Comparison of ENCODE assay signal across 13 cellular contexts in the genomic region with DNA sequence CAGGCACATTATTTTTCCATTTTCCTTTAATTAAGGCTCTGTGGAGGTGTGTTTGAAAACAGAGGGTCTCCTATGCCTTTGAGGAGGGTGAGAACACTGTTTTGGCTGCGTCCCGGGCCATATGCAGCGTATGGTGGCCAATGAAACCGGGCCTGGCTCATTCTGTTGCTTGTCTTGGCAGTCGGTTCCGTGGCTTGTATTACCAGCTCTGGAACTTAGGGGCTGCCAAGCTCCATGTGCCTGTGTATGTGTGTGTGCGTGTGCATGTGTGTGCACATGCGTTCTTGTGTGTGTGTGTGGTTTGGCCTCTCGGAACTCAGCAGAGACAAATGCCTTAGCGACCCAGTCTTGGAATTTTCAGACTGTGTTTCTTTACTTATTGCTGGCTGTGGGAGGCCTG. TPM values are rescaled to one million over a fixed set of nuclear protein-coding genes. Genes with fewer than 3 reads are reported as not detected.
DNase-seq lines count a peak whose midpoint lies in the region; ATAC-seq and TF ChIP-seq lines count a peak whose summit lies in the region.
"Had no signal": no experiment of that assay in that cellular context is flagged by ENCODE, and none has a peak within 500 bp of the region (broad histone marks: within the 10 kb centered on the region; RNA-seq: fewer than 3 reads in every experiment).

No MANE protein-coding gene starts in this region.

- WGBS in right cardiac atrium: 28% methylated on average over 10 of the region's 10 CpGs

- no peaks in the 10 kb centered on the region for H3K36me3 Mint-ChIP-seq in activated CD4-positive, alpha-beta memory T cell treated with anti-CD3 and anti-CD28 coated beads, Interleukin-2, amount 10 ng/mL, durations not matched to agents 7 days and 5 days (ENCODE audit: low read depth)

- in situ Hi-C loops in astrocyte of the cerebellum (cut with HindIII; ENCODE audit: low sequenced_read_pairs): no loop called here

- H3K4me1 Mint-ChIP-seq in activated CD4-positive, alpha-beta memory T cell treated with anti-CD3 and anti-CD28 coated beads, Interleukin-2, amount 10 ng/mL, durations not matched to agents 7 days and 5 days: peaks cover 15% of the 10 kb centered on the region

- POLR2A ChIA-PET in activated CD4-positive, alpha-beta memory T cell treated with anti-CD3 and anti-CD28 coated beads, Interleukin-2, amount 10 ng/mL, durations not matched to agents 7 days and 5 days (lab: Charles Lee): no interaction called here

- no peaks in the 10 kb centered on the region for H3K27me3 ChIP-seq in right cardiac atrium (ENCODE audit: control insufficient read depth, insufficient read depth)
- H3K27me3 ChIP-seq: brain microvascular endothelial cell had no signal

- peak in 1 of 2 donors; percentile 14 for ATAC-seq in right cardiac atrium
- no peak for ATAC-seq in HG02588 (IDR thresholded peaks at IDR 0.05; ENCODE audit: unreplicated experiment)
- ATAC-seq: PC-3 had no signal

- H3K9me3 ChIP-seq in right cardiac atrium (ENCODE audit: control insufficient read depth, low read length): no peaks in the 10 kb centered on the region

- H3K4me3 ChIP-seq in astrocyte of the cerebellum (ENCODE audit: low read depth, low read length): peak overlapping the region; percentile 9
- H3K4me3 ChIP-seq in right cardiac atrium (ENCODE audit: low read length): peak overlapping the region; percentile 34
- H3K4me3 ChIP-seq in skeletal muscle cell (ENCODE audit: low read depth, low read length): peak overlapping the region; percentile 82

- H3K4me1 ChIP-seq in right cardiac atrium (ENCODE audit: control insufficient read depth, insufficient read depth, low read length): peaks cover 11% of the 10 kb centered on the region

- peak overlapping the region; percentile 79 for H3K27ac ChIP-seq in right cardiac atrium (ENCODE audit: low read length)
- H3K27ac ChIP-seq: brain microvascular endothelial cell had no signal

- DNase-seq in GM03348 (ENCODE audit: low spot score): peak; percentile 48
- DNase-seq in astrocyte of the cerebellum (ENCODE audit: low read depth): peak; percentile 32
- peak; percentile 61 to 89 (median 83) for DNase-seq in right cardiac atrium
- no peak for DNase-seq in skeletal muscle cell (ENCODE audit: low read depth)
- DNase-seq in activated CD4-positive, alpha-beta memory T cell treated with anti-CD3 and anti-CD28 coated beads, Interleukin-2, amount 10 ng/mL, durations not matched to agents 7 days and 5 days: no peak
- DNase-seq in activated naive CD4-positive, alpha-beta T cell treated with anti-CD3 and anti-CD28 coated beads, Interleukin-2, amount 50 U/mL, for 16 hours: no peak
- DNase-seq in NCI-H1417 treated with DMSO at 0.1 percent for 48 hours (lab: John Stamatoyannopoulos, UW): no peak
- DNase-seq: activated CD4-positive, alpha-beta T cell treated with anti-CD3 and anti-CD28 coated beads for 4 hours; brain microvascular endothelial cell; DND-41; KBM-7; PC-3 had no signal

- CTCF ChIA-PET in activated CD4-positive, alpha-beta memory T cell treated with anti-CD3 and anti-CD28 coated beads, Interleukin-2, amount 10 ng/mL, durations not matched to agents 7 days and 5 days (lab: Charles Lee): no interaction called here

- no peak overlapping the region for H3K27ac Mint-ChIP-seq in activated CD4-positive, alpha-beta memory T cell treated with anti-CD3 and anti-CD28 coated beads, Interleukin-2, amount 10 ng/mL, durations not matched to agents 7 days and 5 days

- peaks cover 39% of the 10 kb centered on the region for H3K27me3 Mint-ChIP-seq in activated CD4-positive, alpha-beta memory T cell treated with anti-CD3 and anti-CD28 coated beads, Interleukin-2, amount 10 ng/mL, durations not matched to agents 7 days and 5 days

- intact Hi-C loops in right cardiac atrium (cut with DNase I): no loop called here

- no peak overlapping the region for H3K4me3 Mint-ChIP-seq in activated CD4-positive, alpha-beta memory T cell treated with anti-CD3 and anti-CD28 coated beads, Interleukin-2, amount 10 ng/mL, durations not matched to agents 7 days and 5 days

- no peak for TF ChIP-seq CTCF in astrocyte of the cerebellum (IDR thresholded peaks at IDR 0.05; ENCODE audit: low read depth, low read length, missing control alignments)

- H3K9me3 Mint-ChIP-seq in activated CD4-positive, alpha-beta memory T cell treated with anti-CD3 and anti-CD28 coated beads, Interleukin-2, amount 10 ng/mL, durations not matched to agents 7 days and 5 days: peaks cover 2% of the 10 kb centered on the region

RNA-seq across cellular contexts. Expression of a gene that starts 2.7 kb away (rescaled TPM):
- total RNA-seq in right cardiac atrium: 10 to 100 TPM; 28.3 to 42.2 (median 39.4) TPM
- 39.2 TPM for polyA plus RNA-seq in right cardiac atrium
- 1 to 10 TPM; 2.6 to 2.9 TPM for total RNA-seq in activated CD4-positive, alpha-beta memory T cell treated with anti-CD3 and anti-CD28 coated beads, Interleukin-2, amount 10 ng/mL, durations not matched to agents 7 days and 5 days

Comparison
In these comparisons a context has a peak if more than half of its experiments do, and no peak if none do; other contexts are left out.
1. DNase-seq: peak in GM03348 (single experiment), astrocyte of the cerebellum (single experiment) and right cardiac atrium (3 of 3); none in skeletal muscle cell (single experiment), activated CD4-positive, alpha-beta memory T cell treated with anti-CD3 and anti-CD28 coated beads, Interleukin-2, amount 10 ng/mL, durations not matched to agents 7 days and 5 days (single experiment), activated naive CD4-positive, alpha-beta T cell treated with anti-CD3 and anti-CD28 coated beads, Interleukin-2, amount 50 U/mL, for 16 hours (single experiment) and NCI-H1417 treated with DMSO at 0.1 percent for 48 hours (single experiment).
2. H3K4me3 ChIP-seq: peak in every context shown above with its lines; median percentile 82 in skeletal muscle cell; 34 in right cardiac atrium; 9 in astrocyte of the cerebellum.
3. RNA of a gene that starts 2.7 kb away (total RNA-seq): 28.3 to 42.2 TPM in right cardiac atrium; 2.6 to 2.9 TPM in activated CD4-positive, alpha-beta memory T cell treated with anti-CD3 and anti-CD28 coated beads, Interleukin-2, amount 10 ng/mL, durations not matched to agents 7 days and 5 days; every median in the first group is over 4 times any median in the second.